In genomic region chr5:43016217-43016779, GRCh38 we compare ENCODE assay signal across 1 cellular context.
TF ChIP-seq lines count a peak whose summit lies in the region.

No MANE protein-coding gene starts in this region.

TF ChIP-seq in H1, 55 proteins besides CTCF, POLR2A, EP300 and RAD21:
- TF ChIP-seq CHD1 (IDR thresholded peaks at IDR 0.05; ENCODE audit: low read depth, low read length) = no peak
- TF ChIP-seq YY1 (IDR thresholded peaks at IDR 0.05; ENCODE audit: low read depth, low read length) = no peak
- TF ChIP-seq TAF7 (optimal IDR thresholded peaks at IDR 0.05; ENCODE audit: borderline replicate concordance, low read depth, low read length) = no peak
- no peak for TF ChIP-seq RFX5 (IDR thresholded peaks at IDR 0.05; ENCODE audit: borderline replicate concordance, low read depth, low read length)
- TF ChIP-seq NRF1 (IDR thresholded peaks at IDR 0.05; ENCODE audit: low read depth, low read length) = no peak
- no peak for TF ChIP-seq JUND (IDR thresholded peaks at IDR 0.05; ENCODE audit: low read length)
- TF ChIP-seq SP4 (IDR thresholded peaks at IDR 0.05; ENCODE audit: low read length) = no peak
- TF ChIP-seq BCL11A (IDR thresholded peaks at IDR 0.05; ENCODE audit: low read depth in 2 of 2, low read length in 2 of 2) = no peak
- no peak for TF ChIP-seq ATF3 (IDR thresholded peaks at IDR 0.05; ENCODE audit: insufficient read depth, low read depth, low read length)
- TF ChIP-seq CHD2 (IDR thresholded peaks at IDR 0.05; ENCODE audit: low read length) = no peak
- TF ChIP-seq RBBP5 (IDR thresholded peaks at IDR 0.05; ENCODE audit: borderline replicate concordance, low read depth, low read length) = no peak
- TF ChIP-seq SIX5 (IDR thresholded peaks at IDR 0.05; ENCODE audit: low read depth, low read length) = no peak
- TF ChIP-seq POLR2AphosphoS5 (IDR thresholded peaks at IDR 0.05; ENCODE audit: low read depth, low read length) = no peak
- no peak for TF ChIP-seq ATF2 (IDR thresholded peaks at IDR 0.05; ENCODE audit: low read length)
- TF ChIP-seq NANOG (IDR thresholded peaks at IDR 0.05; ENCODE audit: insufficient read depth, low read depth, low read length, poor library complexity, severe bottlenecking) = no peak
- no peak for TF ChIP-seq MAX (IDR thresholded peaks at IDR 0.05)
- no peak for TF ChIP-seq TEAD4 (IDR thresholded peaks at IDR 0.05; ENCODE audit: low read depth, low read length)
- TF ChIP-seq KDM1A (IDR thresholded peaks at IDR 0.05; ENCODE audit: borderline replicate concordance, low read length) = no peak
